Comparison of ENCODE assay signal across 1 cellular context in genomic region chr3:101988591-101988990, GRCh38.
TF ChIP-seq lines count a peak whose summit lies in the region.

No MANE protein-coding gene starts in this region.

TF ChIP-seq in HepG2, 621 proteins besides CTCF, POLR2A, EP300 and RAD21 (continued from another document):
- no peak for TF ChIP-seq RERE (CRISPR knock-in tag; IDR thresholded peaks at IDR 0.05; ENCODE audit: low read depth)
- TF ChIP-seq CENPT (CRISPR knock-in tag; IDR thresholded peaks at IDR 0.05; ENCODE audit: low read depth): no peak
- TF ChIP-seq RBAK (CRISPR knock-in tag; IDR thresholded peaks at IDR 0.05): no peak
